Comparison of ENCODE assay signal across 15 cellular contexts in genomic region chr14:29236848-29237247, GRCh38.
DNase-seq lines count a peak whose midpoint lies in the region; ATAC-seq and TF ChIP-seq lines count a peak whose summit lies in the region.
"Had no signal": no experiment of that assay in that cellular context is flagged by ENCODE, and none has a peak within 500 bp of the region (broad histone marks: within the 10 kb centered on the region; RNA-seq: fewer than 3 reads in every experiment).

No MANE protein-coding gene starts in this region.

- TF ChIP-seq CTCF in GM23338 (conservative IDR thresholded peaks at IDR 0.05; ENCODE audit: low read depth in 2 of 2) (no peak), RWPE2 (IDR thresholded peaks at IDR 0.05; ENCODE audit: poor library complexity, severe bottlenecking) (no peak), fibroblast of lung (conservative IDR thresholded peaks at IDR 0.05 in 1 of 2, IDR thresholded peaks at IDR 0.05 in 1 of 2; ENCODE audit: low read depth in 1 of 2, low read length in 2 of 2) (no peak)

- H3K9me2 ChIP-seq in GM23338 (ENCODE audit: insufficient read depth) = no peaks in the 10 kb centered on the region

- H3K4me1 Mint-ChIP-seq in GM23338 = peaks cover 3% of the 10 kb centered on the region; the same call in 1 of the 3 replicates
- H3K4me1 Mint-ChIP-seq: activated CD4-positive, alpha-beta memory T cell treated with anti-CD3 and anti-CD28 coated beads, Interleukin-2, amount 10 ng/mL, durations not matched to agents 7 days and 5 days; natural killer cell had no signal

- H3K4me1 ChIP-seq in GM23338 (ENCODE audit: insufficient read depth) (no peaks in the 10 kb centered on the region), RWPE2 (ENCODE audit: insufficient read depth, poor library complexity, severe bottlenecking) (peaks cover 44% of the 10 kb centered on the region), fibroblast of lung (ENCODE audit: control insufficient read depth, extremely low read depth, insufficient read depth, low read length) (peaks cover 11% of the 10 kb centered on the region)
- H3K4me1 ChIP-seq: colonic mucosa, transverse colon had no signal

- H3K36me3 ChIP-seq in GM23338 (ENCODE audit: insufficient read depth) = no peaks in the 10 kb centered on the region
- no peaks in the 10 kb centered on the region for H3K36me3 ChIP-seq in RWPE2 (ENCODE audit: low read depth)
- no peaks in the 10 kb centered on the region for H3K36me3 ChIP-seq in fibroblast of lung (ENCODE audit: control insufficient read depth, insufficient read depth, low read length)
- H3K36me3 ChIP-seq: colonic mucosa, transverse colon had no signal

- no peak for ATAC-seq in GM23338
- peak; percentile 84 for ATAC-seq in RWPE2 (ENCODE audit: low read depth)
- ATAC-seq in GM21576 (IDR thresholded peaks at IDR 0.05; ENCODE audit: unreplicated experiment) = no peak
- ATAC-seq: natural killer cell had no signal

- H3K27ac Mint-ChIP-seq in GM23338 = 0 out of 2 replicates have a peak overlapping the region, but pooled peaks have one; percentile 28
- H3K27ac Mint-ChIP-seq: activated CD4-positive, alpha-beta memory T cell treated with anti-CD3 and anti-CD28 coated beads, Interleukin-2, amount 10 ng/mL, durations not matched to agents 7 days and 5 days; natural killer cell; T-helper 1 cell treated with Interleukin-12 subunit alpha and Interleukin-12 subunit beta and Interleukin-4 antibody, amounts not matched to agents 30 μg/mL and 1 μg/mL, for 36 hours had no signal

- H3K27me3 Mint-ChIP-seq in GM23338 (ENCODE audit: insufficient read depth, low read depth, poor library complexity) = no peaks in the 10 kb centered on the region
- H3K27me3 Mint-ChIP-seq: activated CD4-positive, alpha-beta memory T cell treated with anti-CD3 and anti-CD28 coated beads, Interleukin-2, amount 10 ng/mL, durations not matched to agents 7 days and 5 days had no signal

- H3K4me3 ChIP-seq in GM23338 = no peak overlapping the region
- no peak overlapping the region for H3K4me3 ChIP-seq in RWPE2 (ENCODE audit: severe bottlenecking)
- H3K4me3 ChIP-seq in fibroblast of lung (replicated peaks in 1 of 4; ENCODE audit: control extremely low read depth in 1 of 4, insufficient read depth in 1 of 4, low read depth in 3 of 4, low read length in 4 of 4) = peak overlapping the region in 2 of 4 experiments; percentile 6 to 18
- H3K4me3 ChIP-seq in skeletal muscle cell (ENCODE audit: low read depth, low read length) = peak overlapping the region; percentile 2
- H3K4me3 ChIP-seq: colonic mucosa, transverse colon had no signal

- no peak for DNase-seq in GM23338 (ENCODE audit: low spot score)
- no peak for DNase-seq in RWPE2 (ENCODE audit: low spot score)
- DNase-seq in fibroblast of lung (ENCODE audit: low read depth in 2 of 2) = peak; percentile 86 to 89
- DNase-seq in skeletal muscle cell (ENCODE audit: low read depth) = peak; percentile 70
- DNase-seq in activated T-cell treated with anti-CD3 and anti-CD28 coated beads, Interleukin-2, amount 50 U/mL, for 48 hours = no peak
- no peak for DNase-seq in T1000 (lab: John Stamatoyannopoulos, UW)
- no peak for DNase-seq in stimulated activated CD4-positive, alpha-beta T cell treated with anti-CD3 and anti-CD28 coated beads, Interleukin-4, amount 100 ng/mL, for 4 hours
- DNase-seq: activated CD4-positive, alpha-beta memory T cell treated with anti-CD3 and anti-CD28 coated beads, Interleukin-2, amount 10 ng/mL, durations not matched to agents 7 days and 5 days; colonic mucosa; natural killer cell; NCI-H2081 treated with DMSO at 0.1 percent for 48 hours; small intestine; transverse colon had no signal

- H2AFZ ChIP-seq in GM23338 = no peak overlapping the region
- no peak overlapping the region for H2AFZ ChIP-seq in fibroblast of lung (ENCODE audit: low read length)

- H3K36me3 Mint-ChIP-seq in GM23338 (ENCODE audit: low read depth) = no peaks in the 10 kb centered on the region
- H3K36me3 Mint-ChIP-seq: natural killer cell had no signal

- no peaks in the 10 kb centered on the region for H3K9me3 Mint-ChIP-seq in GM23338

- no peak overlapping the region for H3K9ac ChIP-seq in fibroblast of lung (ENCODE audit: insufficient read depth, low read length)

- H4K20me1 ChIP-seq in GM23338 (replicated peaks; ENCODE audit: insufficient read depth) (no peaks in the 10 kb centered on the region), fibroblast of lung (ENCODE audit: control insufficient read depth, extremely low read depth, insufficient read depth, low read length) (no peaks in the 10 kb centered on the region)

- H3K79me2 ChIP-seq in GM23338 (replicated peaks; ENCODE audit: insufficient read depth) = no peaks in the 10 kb centered on the region
- H3K79me2 ChIP-seq in fibroblast of lung (ENCODE audit: control insufficient read depth, insufficient read depth, low read length) = no peaks in the 10 kb centered on the region

- H3K4me2 ChIP-seq in GM23338 = no peak overlapping the region
- H3K4me2 ChIP-seq in fibroblast of lung (ENCODE audit: extremely low read depth, insufficient read depth, low read length) = peak overlapping the region; percentile 21

- no peaks in the 10 kb centered on the region for H3F3A ChIP-seq in GM23338 (replicated peaks; ENCODE audit: low read depth)

- H3K9me3 ChIP-seq in RWPE2 (ENCODE audit: severe bottlenecking) = no peaks in the 10 kb centered on the region
- no peaks in the 10 kb centered on the region for H3K9me3 ChIP-seq in fibroblast of lung (ENCODE audit: control insufficient read depth, insufficient read depth, low read depth, low read length)
- H3K9me3 ChIP-seq: colonic mucosa, transverse colon had no signal

- H3K27me3 ChIP-seq in GM23338 (ENCODE audit: insufficient read depth) (no peaks in the 10 kb centered on the region), RWPE2 (ENCODE audit: insufficient read depth, poor library complexity, severe bottlenecking) (no peaks in the 10 kb centered on the region), fibroblast of lung (ENCODE audit: control insufficient read depth, insufficient read depth, low read length) (no peaks in the 10 kb centered on the region)
- H3K27me3 ChIP-seq: colonic mucosa, transverse colon had no signal

- no peak overlapping the region for H3K4me3 Mint-ChIP-seq in GM23338
- H3K4me3 Mint-ChIP-seq: activated CD4-positive, alpha-beta memory T cell treated with anti-CD3 and anti-CD28 coated beads, Interleukin-2, amount 10 ng/mL, durations not matched to agents 7 days and 5 days; natural killer cell; T-helper 1 cell treated with Interleukin-12 subunit alpha and Interleukin-12 subunit beta and Interleukin-4 antibody, amounts not matched to agents 30 μg/mL and 1 μg/mL, for 36 hours had no signal

- H3K27ac ChIP-seq in GM23338 (ENCODE audit: low read depth) (no peak overlapping the region), RWPE2 (ENCODE audit: poor library complexity, severe bottlenecking) (peak overlapping the region; percentile 94), fibroblast of lung (ENCODE audit: insufficient read depth, low read length) (peak overlapping the region; percentile 72)
- H3K27ac ChIP-seq: colonic mucosa, transverse colon had no signal

TF ChIP-seq in GM23338, 12 proteins besides CTCF, POLR2A, EP300 and RAD21 (continues in another document):
- TF ChIP-seq ETS1 (IDR thresholded peaks at IDR 0.05) = no peak
- TF ChIP-seq REST (IDR thresholded peaks at IDR 0.05; ENCODE audit: unreplicated experiment) = no peak
- no peak for TF ChIP-seq ZNF331 (CRISPR knock-in tag; IDR thresholded peaks at IDR 0.05; ENCODE audit: low read depth)
- TF ChIP-seq EZH2 (IDR thresholded peaks at IDR 0.05; ENCODE audit: low read depth, unreplicated experiment) = no peak
- no peak for TF ChIP-seq POLR2AphosphoS5 (IDR thresholded peaks at IDR 0.05; ENCODE audit: low read depth)

Comparison
In these comparisons a context has a peak if more than half of its experiments do, and no peak if none do; other contexts are left out.
1. DNase-seq: peak in fibroblast of lung (2 of 2) and skeletal muscle cell (single experiment); none in GM23338 (single experiment), RWPE2 (single experiment), activated T-cell treated with anti-CD3 and anti-CD28 coated beads, Interleukin-2, amount 50 U/mL, for 48 hours (0 of 2), T1000 (single experiment) and stimulated activated CD4-positive, alpha-beta T cell treated with anti-CD3 and anti-CD28 coated beads, Interleukin-4, amount 100 ng/mL, for 4 hours (0 of 2).